1 cellular context compared by ENCODE assay signal in genomic region chr7:108845960-108846359, GRCh38.
TF ChIP-seq lines count a peak whose summit lies in the region.

No MANE protein-coding gene starts in this region.

TF ChIP-seq in SK-N-SH treated with all-trans-retinoic acid at 6 μM for 48 hours, 23 proteins besides CTCF, POLR2A, EP300 and RAD21 (continued from another document):
- TF ChIP-seq ZFP30 (CRISPR knock-in tag; IDR thresholded peaks at IDR 0.05): no peak
